19 cellular contexts compared by ENCODE assay signal in the genomic region with DNA sequence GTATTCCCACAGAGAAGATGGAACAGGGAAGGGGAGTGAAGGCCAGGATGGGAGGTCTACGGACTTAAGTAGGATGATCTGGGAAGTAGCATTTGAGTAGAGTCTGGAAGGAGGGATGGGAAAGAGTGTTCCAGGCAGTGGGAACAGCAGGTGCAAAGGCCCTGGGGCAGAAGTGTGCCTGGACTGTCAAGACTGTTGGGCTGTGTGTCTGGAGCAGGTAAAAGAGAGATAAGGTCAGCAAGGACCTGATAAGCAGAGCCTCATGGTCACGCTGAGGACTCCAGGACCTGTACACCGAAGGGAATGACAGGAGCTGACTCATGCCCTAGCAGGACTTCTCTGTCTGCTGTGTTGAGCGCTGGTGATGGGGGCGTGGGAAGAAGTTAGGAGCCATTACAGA. TPM values are rescaled to one million over a fixed set of nuclear protein-coding genes. Genes with fewer than 3 reads are reported as not detected.
DNase-seq lines count a peak whose midpoint lies in the region; ATAC-seq, FAIRE-seq and TF ChIP-seq lines count a peak whose summit lies in the region.
"Had no signal": no experiment of that assay in that cellular context is flagged by ENCODE, and none has a peak within 500 bp of the region (broad histone marks: within the 10 kb centered on the region; RNA-seq: fewer than 3 reads in every experiment).

No MANE protein-coding gene starts in this region.

- no peaks in the 10 kb centered on the region for H3K9me2 ChIP-seq in Karpas-422 (replicated peaks; ENCODE audit: insufficient read depth, low read length)

- H3K4me3 ChIP-seq in breast epithelium = no peak overlapping the region
- no peak overlapping the region for H3K4me3 ChIP-seq in mammary epithelial cell (replicated peaks in 1 of 3; ENCODE audit: insufficient read depth in 1 of 3, low read depth in 2 of 3, low read length in 3 of 3)
- no peak overlapping the region for H3K4me3 ChIP-seq in K562
- H3K4me3 ChIP-seq in neural progenitor cell = no peak overlapping the region
- no peak overlapping the region for H3K4me3 ChIP-seq in Karpas-422 (ENCODE audit: low read length)
- H3K4me3 ChIP-seq: BLaER1 treated with 17β-estradiol and CSF1 and Interleukin-3, amounts not matched to agents 10 nM and 100 nM had no signal

- H3K36me3 Mint-ChIP-seq in neural progenitor cell = no peaks in the 10 kb centered on the region

- intact Hi-C loops in breast epithelium (cut with DNase I; ENCODE audit: low total_unique reads) = no loop called here
- intact Hi-C loops in mammary epithelial cell (cut with micrococcal nuclease) = no loop called here
- intact Hi-C loops in K562 (cut with micrococcal nuclease) = no loop called here
- intact Hi-C loops in left cardiac atrium (cut with DNase I) = no loop called here

- no peaks in the 10 kb centered on the region for H3K36me3 ChIP-seq in breast epithelium
- H3K36me3 ChIP-seq in mammary epithelial cell (ENCODE audit: insufficient read depth, low read length) = no peaks in the 10 kb centered on the region
- no peaks in the 10 kb centered on the region for H3K36me3 ChIP-seq in K562 (ENCODE audit: control insufficient read depth, insufficient read depth, low read length)
- no peaks in the 10 kb centered on the region for H3K36me3 ChIP-seq in neural progenitor cell
- no peaks in the 10 kb centered on the region for H3K36me3 ChIP-seq in Karpas-422 (ENCODE audit: insufficient read depth, low read length)
- H3K36me3 ChIP-seq: BLaER1 treated with 17β-estradiol and CSF1 and Interleukin-3, amounts not matched to agents 10 nM and 100 nM had no signal

- no peaks in the 10 kb centered on the region for H3K9me3 ChIP-seq in breast epithelium
- no peaks in the 10 kb centered on the region for H3K9me3 ChIP-seq in mammary epithelial cell (replicated peaks; ENCODE audit: insufficient read depth, low read length)
- H3K9me3 ChIP-seq in K562 (replicated peaks; ENCODE audit: control insufficient read depth, insufficient read depth, low read depth, low read length) = no peaks in the 10 kb centered on the region
- no peaks in the 10 kb centered on the region for H3K9me3 ChIP-seq in neural progenitor cell (ENCODE audit: low read depth)
- no peaks in the 10 kb centered on the region for H3K9me3 ChIP-seq in Karpas-422 (ENCODE audit: low read length)
- H3K9me3 ChIP-seq: BLaER1 treated with 17β-estradiol and CSF1 and Interleukin-3, amounts not matched to agents 10 nM and 100 nM had no signal

- H3F3A ChIP-seq in neural progenitor cell (ENCODE audit: low read depth) = no peaks in the 10 kb centered on the region

- no peak for TF ChIP-seq RAD21 in K562 (CRISPR knock-in tag; conservative IDR thresholded peaks at IDR 0.05 in 1 of 2, IDR thresholded peaks at IDR 0.05 in 1 of 2)

- H3K27me3 Mint-ChIP-seq in neural progenitor cell (ENCODE audit: insufficient read depth, low read depth) = peaks cover 4% of the 10 kb centered on the region

- CTCF ChIA-PET in mammary epithelial cell (lab: Charles Lee; ENCODE audit: low non-redundant PET) (no interaction called here), K562 (lab: Yijun Ruan, JAX; ENCODE audit: low intra/inter-chr PET ratio) (no interaction called here)

- H3K9ac ChIP-seq in mammary epithelial cell (ENCODE audit: insufficient read depth, low read length) (no peak overlapping the region), K562 (ENCODE audit: insufficient read depth in 1 of 2, low read depth in 2 of 2, low read length in 2 of 2) (no peak overlapping the region), neural progenitor cell (no peak overlapping the region), Karpas-422 (ENCODE audit: low read length) (no peak overlapping the region)
- H3K9ac ChIP-seq: BLaER1 treated with 17β-estradiol and CSF1 and Interleukin-3, amounts not matched to agents 10 nM and 100 nM had no signal

- no peaks in the 10 kb centered on the region for H3K9me3 Mint-ChIP-seq in neural progenitor cell
- H3K9me3 Mint-ChIP-seq: CD4-positive, alpha-beta T cell; H9 had no signal

- no peak overlapping the region for H3K4me2 ChIP-seq in mammary epithelial cell (ENCODE audit: insufficient read depth, low read depth, low read length)
- no peak overlapping the region for H3K4me2 ChIP-seq in K562 (ENCODE audit: insufficient read depth, low read length)
- H3K4me2 ChIP-seq in neural progenitor cell = no peak overlapping the region
- H3K4me2 ChIP-seq in Karpas-422 (ENCODE audit: low read depth, low read length, poor library complexity, severe bottlenecking) = no peak overlapping the region
- H3K4me2 ChIP-seq: BLaER1 treated with 17β-estradiol and CSF1 and Interleukin-3, amounts not matched to agents 10 nM and 100 nM had no signal

- H3K27ac Mint-ChIP-seq in neural progenitor cell = peak overlapping the region; percentile 50
- H3K27ac Mint-ChIP-seq: CD4-positive, alpha-beta T cell; H9 had no signal

- dilution Hi-C loops in mammary epithelial cell (cut with HindIII; ENCODE audit: low sequenced_read_pairs) = loop anchor here (5.0 kb wide), 3 partner anchors 48 to 103 kb away; no protein-coding TSS in a partner anchor

- H3K27ac ChIP-seq in breast epithelium (peak overlapping the region; percentile 81 to 89), mammary epithelial cell (ENCODE audit: insufficient read depth, low read depth, low read length) (no peak overlapping the region), K562 (ENCODE audit: extremely low read depth, low read depth, low read length) (no peak overlapping the region), neural progenitor cell (no peak overlapping the region), Karpas-422 (ENCODE audit: low read length) (no peak overlapping the region)
- H3K27ac ChIP-seq: BLaER1 treated with 17β-estradiol and CSF1 and Interleukin-3, amounts not matched to agents 10 nM and 100 nM; HL-60 had no signal

- H3K9me1 ChIP-seq in K562 (ENCODE audit: control insufficient read depth, insufficient read depth, low read length) = no peaks in the 10 kb centered on the region

- H2AFZ ChIP-seq in mammary epithelial cell (ENCODE audit: low read depth, low read length) (no peak overlapping the region), K562 (ENCODE audit: low read depth, low read length) (no peak overlapping the region), neural progenitor cell (replicated peaks) (no peak overlapping the region), Karpas-422 (ENCODE audit: low read length) (no peak overlapping the region)

- peak; percentile 49; the same call in 1 of the 3 replicates for ATAC-seq in K562
- ATAC-seq in left cardiac atrium = no peak
- no peak for ATAC-seq in HG03469 (IDR thresholded peaks at IDR 0.05; ENCODE audit: unreplicated experiment)

- POLR2A ChIA-PET in K562 (lab: Yijun Ruan, JAX) = interaction anchor here (1.1 kb wide), 1 partner anchor 14 kb away, joined by 4 read pairs; no protein-coding TSS in a partner anchor

- no peak overlapping the region for H3K4me3 Mint-ChIP-seq in neural progenitor cell
- H3K4me3 Mint-ChIP-seq: CD4-positive, alpha-beta T cell; H9 had no signal

- no peak for TF ChIP-seq CTCF in breast epithelium (IDR thresholded peaks at IDR 0.05)
- TF ChIP-seq CTCF in mammary epithelial cell (conservative IDR thresholded peaks at IDR 0.05 in 1 of 2, IDR thresholded peaks at IDR 0.05 in 1 of 2; ENCODE audit: extremely low read depth in 1 of 2, insufficient read depth in 1 of 2, low read depth in 1 of 2, low read length in 2 of 2) = no peak
- no peak for TF ChIP-seq CTCF in K562 (IDR thresholded peaks at IDR 0.05 in 2 of 3, conservative IDR thresholded peaks at IDR 0.05 in 1 of 3; ENCODE audit: insufficient read depth in 2 of 3, low read depth in 1 of 3, low read length in 3 of 3)
- TF ChIP-seq CTCF in neural progenitor cell (IDR thresholded peaks at IDR 0.05) = no peak

- no peak for TF ChIP-seq EP300 in K562 (IDR thresholded peaks at IDR 0.05; ENCODE audit: low read length)

- BruUV-seq in mammary epithelial cell (replicated peaks; lab: Mats Ljungman, UMichigan) (no TSS peak), K562 (replicated peaks; lab: Mats Ljungman, UMichigan) (no TSS peak)

- FAIRE-seq in K562 (lab: Jason Lieb, UNC) = no peak
- FAIRE-seq: D721Med, G401.6, GM12891 had no signal

- TF ChIP-seq POLR2A in breast epithelium (IDR thresholded peaks at IDR 0.05) = no peak
- TF ChIP-seq POLR2A in K562 (conservative IDR thresholded peaks at IDR 0.05) = no peak

- H3K79me2 ChIP-seq in mammary epithelial cell (ENCODE audit: insufficient read depth, low read length) = no peaks in the 10 kb centered on the region
- no peaks in the 10 kb centered on the region for H3K79me2 ChIP-seq in K562 (ENCODE audit: control insufficient read depth, insufficient read depth, low read length)
- H3K79me2 ChIP-seq in neural progenitor cell (ENCODE audit: low read depth) = no peaks in the 10 kb centered on the region
- H3K79me2 ChIP-seq in Karpas-422 (ENCODE audit: low read length) = no peaks in the 10 kb centered on the region

- 94% methylated on average over 5 of the region's 5 CpGs for WGBS in mammary epithelial cell (ENCODE audit: low coverage, missing lambda C conversion rate)
- 6% methylated on average over 5 of the region's 5 CpGs for WGBS in K562 (ENCODE audit: insufficient coverage, low coverage, missing lambda C conversion rate)

- in situ Hi-C loops in mammary epithelial cell (cut with MboI; ENCODE audit: low sequenced_read_pairs in 2 of 2) = no loop called here
- in situ Hi-C loops in K562 (cut with MboI) = no loop called here

- H3K27me3 ChIP-seq in breast epithelium = no peaks in the 10 kb centered on the region
- no peaks in the 10 kb centered on the region for H3K27me3 ChIP-seq in mammary epithelial cell (ENCODE audit: insufficient read depth, low read length)
- H3K27me3 ChIP-seq in K562 (ENCODE audit: control insufficient read depth in 2 of 2, insufficient read depth in 2 of 2, low read length in 2 of 2) = peaks cover 21 to 56% of the 10 kb centered on the region in 2 experiments
- no peaks in the 10 kb centered on the region for H3K27me3 ChIP-seq in neural progenitor cell
- H3K27me3 ChIP-seq in Karpas-422 (ENCODE audit: low read length) = no peaks in the 10 kb centered on the region
- H3K27me3 ChIP-seq: BLaER1 treated with 17β-estradiol and CSF1 and Interleukin-3, amounts not matched to agents 10 nM and 100 nM had no signal

- H3K4me1 Mint-ChIP-seq in neural progenitor cell = peaks cover 5% of the 10 kb centered on the region

- H3K4me1 ChIP-seq in breast epithelium = no peaks in the 10 kb centered on the region
- peaks cover 8% of the 10 kb centered on the region for H3K4me1 ChIP-seq in mammary epithelial cell (ENCODE audit: insufficient read depth, low read length)
- H3K4me1 ChIP-seq in K562 (replicated peaks in 1 of 2; ENCODE audit: control insufficient read depth in 2 of 2, insufficient read depth in 2 of 2, low read length in 2 of 2) = peaks cover 0 to 3% of the 10 kb centered on the region in 2 experiments; a peak in 2 of 5 replicates
- H3K4me1 ChIP-seq in neural progenitor cell = no peaks in the 10 kb centered on the region
- H3K4me1 ChIP-seq in Karpas-422 (ENCODE audit: low read length) = no peaks in the 10 kb centered on the region

- H4K20me1 ChIP-seq in mammary epithelial cell (ENCODE audit: insufficient read depth, low read length) = no peaks in the 10 kb centered on the region
- H4K20me1 ChIP-seq in K562 (replicated peaks; ENCODE audit: control insufficient read depth, insufficient read depth, low read length) = no peaks in the 10 kb centered on the region
- H4K20me1 ChIP-seq in neural progenitor cell (ENCODE audit: low read depth) = no peaks in the 10 kb centered on the region
- no peaks in the 10 kb centered on the region for H4K20me1 ChIP-seq in Karpas-422 (ENCODE audit: insufficient read depth, low read depth, low read length)
- H4K20me1 ChIP-seq: BLaER1 treated with 17β-estradiol and CSF1 and Interleukin-3, amounts not matched to agents 10 nM and 100 nM had no signal

- DNase-seq in breast epithelium (ENCODE audit: low spot score in 2 of 2) (no peak), mammary epithelial cell (no peak), K562 (ENCODE audit: extremely low read depth in 1 of 4, low spot score in 3 of 4) (peak in 2 of 4 experiments; percentile 46 to 52), neural progenitor cell (ENCODE audit: low spot score) (no peak), left cardiac atrium (no peak), Karpas-422 (no peak)
- DNase-seq: 8988T; ACHN; CD4-positive, alpha-beta T cell; DMS79 treated with DMSO at 0.1 percent for 48 hours; EL; GOT3 had no signal

RNA-seq across cellular contexts. Expression of gene CARD14, which starts 0.7 kb away (rescaled TPM):
- 10 to 100 TPM in 1 of 3 donors, 1 to 10 TPM in 1, under 1 TPM in 1; 0.32 to 13.8 (median 9.4) TPM for total RNA-seq in breast epithelium
- total RNA-seq in mammary epithelial cell = 1 to 10 TPM in 1 of 2 donors, under 1 TPM in 1; 0.66 to 3.0 TPM
- 0.14 TPM for polyA plus RNA-seq in mammary epithelial cell
- not detected for polyA minus RNA-seq in mammary epithelial cell
- not detected in 2 replicates for total RNA-seq in K562 (2011; cell fraction: chromatin; rRNA removed; ENCODE audit: low replicate concordance)
- not detected in 2 replicates for total RNA-seq in K562 (2011; cell fraction: nucleolus; rRNA removed)
- not detected in 2 replicates for total RNA-seq in K562 (2011; cell fraction: nucleoplasm; rRNA removed)
- total RNA-seq in K562 (2014; rRNA removed) = not detected in 2 replicates
- not detected in 2 replicates for total RNA-seq in K562 (2014; rRNA removed; fragmentation: Illumina TruSeq; extraction: Trizol)
- total RNA-seq in K562 (2015; rRNA removed; fragmentation: Illumina TruSeq; extraction: Trizol) = not detected in 2 replicates
- not detected in 2 replicates for total RNA-seq in K562 (2021)
- polyA plus RNA-seq in K562 (2011; rRNA removed) = not detected in 2 replicates
- polyA plus RNA-seq in K562 (2011; cell fraction: cytosol; rRNA removed) = not detected in 2 replicates
- polyA plus RNA-seq in K562 (2011; cell fraction: nucleus; rRNA removed) = not detected in 2 replicates
- polyA plus RNA-seq in K562 (2012) = 0.05 and 0.24 TPM in 2 replicates
- not detected in 2 replicates for polyA plus RNA-seq in K562 (2014; fragmentation: Illumina TruSeq; extraction: Trizol)
- not detected for polyA plus RNA-seq in K562 (2014; fragmentation: Nextera tagmentation; extraction: Ambion mirVana)
- not detected in 2 replicates for polyA plus RNA-seq in K562 (2014; rRNA removed)
- not detected in 2 replicates for polyA minus RNA-seq in K562 (2011; rRNA and poly(A)+ RNA removed)
- polyA minus RNA-seq in K562 (2011; cell fraction: cytosol; rRNA and poly(A)+ RNA removed) = 3.2 TPM in 1 of 2 replicates, not detected in the other
- polyA minus RNA-seq in K562 (2011; cell fraction: nucleus; rRNA and poly(A)+ RNA removed) = not detected in 2 replicates
- 0.56 and 0.60 TPM in 2 replicates for total RNA-seq in neural progenitor cell (ENCODE audit: low replicate concordance)
- total RNA-seq in left cardiac atrium = not detected
- 0.07 TPM in 1 of 2 replicates, not detected in the other for total RNA-seq in Karpas-422 (2014; rRNA removed; shearing (Covaris generic); ENCODE audit: low replicate concordance)
- total RNA-seq: CD4-positive, alpha-beta T cell had no signal

RNA-seq across cellular contexts. Expression of gene EIF4A3, which starts 22.2 kb away (rescaled TPM):
- total RNA-seq in breast epithelium (10 to 100 TPM; 46.2 to 93.1 (median 67.9) TPM), mammary epithelial cell (10 to 100 TPM; 79.7 to 86.4 TPM), K562 (2014; rRNA removed) (121 and 124 TPM in 2 replicates), K562 (2014; rRNA removed; fragmentation: Illumina TruSeq; extraction: Trizol) (147 and 157 TPM in 2 replicates), K562 (2015; rRNA removed; fragmentation: Illumina TruSeq; extraction: Trizol) (126 and 130 TPM in 2 replicates), K562 (2021) (133 and 139 TPM in 2 replicates), neural progenitor cell (ENCODE audit: low replicate concordance) (89.3 and 102 TPM in 2 replicates), left cardiac atrium (10 to 100 TPM; 36.6 to 46.9 TPM)
- polyA plus RNA-seq in mammary epithelial cell (139 TPM), K562 (2011; rRNA removed) (128 and 171 TPM in 2 replicates), K562 (2014; fragmentation: Illumina TruSeq; extraction: Trizol) (127 and 131 TPM in 2 replicates), K562 (2014; fragmentation: Nextera tagmentation; extraction: Ambion mirVana) (10 to 100 TPM; 62.7 to 67.0 TPM), K562 (2014; rRNA removed) (103 and 134 TPM in 2 replicates)
- 104 TPM for polyA minus RNA-seq in mammary epithelial cell
- total RNA-seq in K562 (2011; cell fraction: chromatin; rRNA removed; ENCODE audit: low replicate concordance) = 97.7 and 109 TPM in 2 replicates
- total RNA-seq in K562 (2011; cell fraction: nucleolus; rRNA removed) = 60.3 and 71.7 TPM in 2 replicates
- total RNA-seq in K562 (2011; cell fraction: nucleoplasm; rRNA removed) = 81.0 and 81.6 TPM in 2 replicates
- polyA plus RNA-seq in K562 (2011; cell fraction: cytosol; rRNA removed) = 101 and 105 TPM in 2 replicates
- polyA plus RNA-seq in K562 (2011; cell fraction: nucleus; rRNA removed) = 68.0 and 84.5 TPM in 2 replicates
- polyA plus RNA-seq in K562 (2012) = 86.7 and 168 TPM in 2 replicates
- polyA minus RNA-seq in K562 (2011; rRNA and poly(A)+ RNA removed) = 114 and 154 TPM in 2 replicates
- 63.1 and 74.0 TPM in 2 replicates for polyA minus RNA-seq in K562 (2011; cell fraction: cytosol; rRNA and poly(A)+ RNA removed)
- polyA minus RNA-seq in K562 (2011; cell fraction: nucleus; rRNA and poly(A)+ RNA removed) = 27.3 and 35.1 TPM in 2 replicates
- 90.7 and 93.8 TPM in 2 replicates for total RNA-seq in Karpas-422 (2014; rRNA removed; shearing (Covaris generic); ENCODE audit: low replicate concordance)

RNA-seq across cellular contexts. Expression of gene SGSH, which starts 51.0 kb away (rescaled TPM):
- total RNA-seq in breast epithelium (10 to 100 TPM; 28.3 to 38.1 (median 32.1) TPM), mammary epithelial cell (10 to 100 TPM; 18.3 to 38.0 TPM), K562 (2014; rRNA removed) (5.1 and 7.3 TPM in 2 replicates), K562 (2014; rRNA removed; fragmentation: Illumina TruSeq; extraction: Trizol) (2.5 and 2.6 TPM in 2 replicates), K562 (2015; rRNA removed; fragmentation: Illumina TruSeq; extraction: Trizol) (4.6 and 4.9 TPM in 2 replicates), K562 (2021) (11.8 and 15.7 TPM in 2 replicates), neural progenitor cell (ENCODE audit: low replicate concordance) (7.2 and 12.4 TPM in 2 replicates), left cardiac atrium (10 to 100 TPM; 18.0 to 23.0 TPM)
- polyA plus RNA-seq in mammary epithelial cell (11.5 TPM), K562 (2011; rRNA removed) (2.5 and 4.8 TPM in 2 replicates), K562 (2014; fragmentation: Illumina TruSeq; extraction: Trizol) (6.3 and 11.2 TPM in 2 replicates), K562 (2014; fragmentation: Nextera tagmentation; extraction: Ambion mirVana) (under 1 TPM; 0.25 to 0.31 TPM), K562 (2014; rRNA removed) (8.2 and 9.8 TPM in 2 replicates)
- 26.0 TPM for polyA minus RNA-seq in mammary epithelial cell
- total RNA-seq in K562 (2011; cell fraction: chromatin; rRNA removed; ENCODE audit: low replicate concordance) = 47.4 and 72.7 TPM in 2 replicates
- total RNA-seq in K562 (2011; cell fraction: nucleolus; rRNA removed) = 43.5 and 52.4 TPM in 2 replicates
- 40.5 and 41.1 TPM in 2 replicates for total RNA-seq in K562 (2011; cell fraction: nucleoplasm; rRNA removed)
- 3.7 and 4.2 TPM in 2 replicates for polyA plus RNA-seq in K562 (2011; cell fraction: cytosol; rRNA removed)
- polyA plus RNA-seq in K562 (2011; cell fraction: nucleus; rRNA removed) = 19.2 and 29.1 TPM in 2 replicates
- 13.7 and 21.2 TPM in 2 replicates for polyA plus RNA-seq in K562 (2012)
- polyA minus RNA-seq in K562 (2011; rRNA and poly(A)+ RNA removed) = 2.6 TPM in 2 replicates
- polyA minus RNA-seq in K562 (2011; cell fraction: cytosol; rRNA and poly(A)+ RNA removed) = 4.5 and 6.9 TPM in 2 replicates
- 3.4 and 6.3 TPM in 2 replicates for polyA minus RNA-seq in K562 (2011; cell fraction: nucleus; rRNA and poly(A)+ RNA removed)
- 13.6 and 16.0 TPM in 2 replicates for total RNA-seq in Karpas-422 (2014; rRNA removed; shearing (Covaris generic); ENCODE audit: low replicate concordance)

RNA-seq across cellular contexts. Expression of gene SLC26A11, which starts 51.1 kb away (rescaled TPM):
- total RNA-seq in breast epithelium (10 to 100 TPM; 12.0 to 20.6 (median 19.0) TPM), mammary epithelial cell (10 to 100 TPM; 10.2 to 12.0 TPM), K562 (2014; rRNA removed) (1.5 and 3.4 TPM in 2 replicates), K562 (2014; rRNA removed; fragmentation: Illumina TruSeq; extraction: Trizol) (0.38 and 0.91 TPM in 2 replicates), K562 (2015; rRNA removed; fragmentation: Illumina TruSeq; extraction: Trizol) (1.0 and 1.4 TPM in 2 replicates), K562 (2021) (3.1 and 4.0 TPM in 2 replicates), neural progenitor cell (ENCODE audit: low replicate concordance) (7.9 and 24.1 TPM in 2 replicates), left cardiac atrium (1 to 10 TPM; 6.4 to 6.6 TPM)
- polyA plus RNA-seq in mammary epithelial cell (1.5 TPM), K562 (2011; rRNA removed) (0.52 and 0.53 TPM in 2 replicates), K562 (2014; fragmentation: Illumina TruSeq; extraction: Trizol) (1.4 and 1.9 TPM in 2 replicates), K562 (2014; fragmentation: Nextera tagmentation; extraction: Ambion mirVana) (under 1 TPM in 1 of 2 experiments, not detected in 1; 0.06 TPM), K562 (2014; rRNA removed) (2.8 and 4.2 TPM in 2 replicates)
- polyA minus RNA-seq in mammary epithelial cell = 7.4 TPM
- total RNA-seq in K562 (2011; cell fraction: chromatin; rRNA removed; ENCODE audit: low replicate concordance) = 8.5 and 21.1 TPM in 2 replicates
- total RNA-seq in K562 (2011; cell fraction: nucleolus; rRNA removed) = 13.3 and 15.8 TPM in 2 replicates
- 6.9 and 13.1 TPM in 2 replicates for total RNA-seq in K562 (2011; cell fraction: nucleoplasm; rRNA removed)
- 0.43 and 1.2 TPM in 2 replicates for polyA plus RNA-seq in K562 (2011; cell fraction: cytosol; rRNA removed)
- polyA plus RNA-seq in K562 (2011; cell fraction: nucleus; rRNA removed) = 4.1 and 8.1 TPM in 2 replicates
- 2.7 and 5.4 TPM in 2 replicates for polyA plus RNA-seq in K562 (2012)
- polyA minus RNA-seq in K562 (2011; rRNA and poly(A)+ RNA removed) = 0.46 TPM in 1 of 2 replicates, not detected in the other
- polyA minus RNA-seq in K562 (2011; cell fraction: cytosol; rRNA and poly(A)+ RNA removed) = 0.57 and 1.9 TPM in 2 replicates
- polyA minus RNA-seq in K562 (2011; cell fraction: nucleus; rRNA and poly(A)+ RNA removed) = 1.2 and 2.0 TPM in 2 replicates
- 7.4 and 8.1 TPM in 2 replicates for total RNA-seq in Karpas-422 (2014; rRNA removed; shearing (Covaris generic); ENCODE audit: low replicate concordance)

Comparison
In these comparisons a context has a peak if more than half of its experiments do, and no peak if none do; other contexts are left out.
1. H3K27ac ChIP-seq: peak in breast epithelium (2 of 2); none in mammary epithelial cell (single experiment), K562 (single experiment), neural progenitor cell (single experiment) and Karpas-422 (single experiment).